ENCODE assay signal across 17 cellular contexts in the genomic region with DNA sequence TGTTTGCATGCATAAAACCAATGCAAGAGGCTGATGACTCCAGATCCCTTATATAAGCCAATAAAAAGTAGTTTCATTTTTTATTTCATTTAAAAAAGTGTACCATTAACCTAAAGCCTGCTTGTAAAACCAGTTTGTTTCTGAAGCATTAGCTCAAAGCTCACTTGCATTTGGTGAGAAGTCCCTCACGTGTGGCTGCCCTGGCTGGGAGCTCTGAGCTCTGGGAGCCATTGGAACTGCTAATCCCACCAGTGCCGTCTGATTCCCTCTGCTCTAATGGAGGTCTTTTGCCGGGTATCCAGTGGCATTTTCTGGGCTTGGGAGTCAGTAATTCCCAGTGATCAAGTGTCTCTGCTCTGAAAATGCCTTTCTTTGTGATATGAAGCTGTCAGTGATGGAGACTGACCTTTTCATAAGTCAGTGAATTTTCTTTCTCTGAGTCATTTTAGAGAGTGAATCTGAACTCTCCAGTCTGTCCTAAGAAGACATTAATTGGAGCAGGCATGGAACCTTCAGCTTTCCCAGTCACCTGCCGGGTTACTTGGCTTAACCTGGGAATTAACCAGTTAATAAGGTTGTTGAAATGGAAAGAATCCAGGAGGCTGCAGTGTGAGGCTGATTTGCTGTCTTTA. TPM values are rescaled to one million over a fixed set of nuclear protein-coding genes. Genes with fewer than 3 reads are reported as not detected.
DNase-seq lines count a peak whose midpoint lies in the region; ATAC-seq and TF ChIP-seq lines count a peak whose summit lies in the region.
"Had no signal": no experiment of that assay in that cellular context is flagged by ENCODE, and none has a peak within 500 bp of the region (broad histone marks: within the 10 kb centered on the region; RNA-seq: fewer than 3 reads in every experiment).

No MANE protein-coding gene starts in this region.

- H3K9ac ChIP-seq in GM23248, result no peak overlapping the region

- in situ Hi-C loops in GM23248 (cut with MboI), result no loop called here

- H3K27me3 ChIP-seq in GM23248 (replicated peaks; ENCODE audit: insufficient read depth), result no peaks in the 10 kb centered on the region
- H3K27me3 ChIP-seq in foreskin keratinocyte, result no peaks in the 10 kb centered on the region

- H3K27ac ChIP-seq in GM23248 (no peak overlapping the region), foreskin keratinocyte (no peak overlapping the region)
- H3K27ac ChIP-seq: thoracic aorta had no signal

- intact Hi-C loops in posterior vena cava (cut with DNase I) (no loop called here), Right ventricle myocardium inferior (cut with DNase I) (no loop called here)

- H3K9me3 ChIP-seq in GM23248 (ENCODE audit: low read depth), result no peaks in the 10 kb centered on the region
- H3K9me3 ChIP-seq: thoracic aorta had no signal

- H2AFZ ChIP-seq in GM23248, result no peak overlapping the region

- H3K79me2 ChIP-seq in GM23248 (ENCODE audit: insufficient read depth), result no peaks in the 10 kb centered on the region

- H3K4me3 ChIP-seq in GM23248, result no peak overlapping the region
- H3K4me3 ChIP-seq: thoracic aorta had no signal

- DNase-seq in GM23248 (peak; percentile 44), foreskin keratinocyte (peak in 1 of 2 donors; percentile 18), posterior vena cava (ENCODE audit: low spot score) (peak; percentile 38), NCI-H524 treated with DMSO at 0.1 percent for 48 hours (lab: John Stamatoyannopoulos, UW) (no peak), Right ventricle myocardium inferior (ENCODE audit: missing footprints) (no peak), T-helper 2 cell (no peak)
- DNase-seq: activated CD4-positive, alpha-beta memory T cell treated with anti-CD3 and anti-CD28 coated beads, Interleukin-2, amount 10 ng/mL, durations not matched to agents 7 days and 5 days; activated naive CD8-positive, alpha-beta T cell treated with anti-CD3 and anti-CD28 coated beads, Interleukin-2, amount 50 U/mL, for 24 hours; islet precursor cell; NCI-H1694; nucleus accumbens; stimulated activated CD4-positive, alpha-beta T cell treated with anti-CD3 and anti-CD28 coated beads, Interleukin-4, amount 100 ng/mL, for 4 hours had no signal

- 0 out of 2 replicates have a peak, but pooled peaks cover 5% of the 10 kb centered on the region for H3F3A ChIP-seq in GM23248 (ENCODE audit: insufficient read depth)

- H3K4me1 ChIP-seq in GM23248 (ENCODE audit: insufficient read depth) (peaks cover 7% of the 10 kb centered on the region), foreskin keratinocyte (no peaks in the 10 kb centered on the region)

- no peaks in the 10 kb centered on the region for H4K20me1 ChIP-seq in GM23248 (ENCODE audit: insufficient read depth)

- no peaks in the 10 kb centered on the region for H3K36me3 ChIP-seq in GM23248 (ENCODE audit: low read depth)
- H3K36me3 ChIP-seq: thoracic aorta had no signal

- WGBS in GM23248 (ENCODE audit: low coverage in 1 of 2, low lambda C conversion rate in 2 of 2, missing lambda C conversion rate in 2 of 2), 2 experiments, result 47 to 48% methylated on average over 4 of the region's 4 CpGs

- no peak overlapping the region for H3K4me2 ChIP-seq in GM23248 (ENCODE audit: unreplicated experiment)

- peak; percentile 50 for ATAC-seq in SK-N-SH treated with all-trans-retinoic acid at 6 μM for 48 hours
- peak; percentile 14 for ATAC-seq in foreskin keratinocyte
- ATAC-seq in GM18873 (IDR thresholded peaks at IDR 0.05; ENCODE audit: low FRiP score, unreplicated experiment), result no peak
- ATAC-seq in Right ventricle myocardium inferior, result no peak
- ATAC-seq: activated naive CD8-positive, alpha-beta T cell treated with anti-CD3 and anti-CD28 coated beads, Interleukin-2, amount 50 U/mL, for 24 hours; HCT116 had no signal

- H3K9me2 ChIP-seq in GM23248 (ENCODE audit: insufficient read depth), result no peaks in the 10 kb centered on the region

- TF ChIP-seq CTCF in foreskin keratinocyte (conservative IDR thresholded peaks at IDR 0.05), result no peak

TF ChIP-seq in SK-N-SH treated with all-trans-retinoic acid at 6 μM for 48 hours, 23 proteins besides CTCF, POLR2A, EP300 and RAD21:
- TF ChIP-seq ZNF70 (CRISPR knock-in tag; IDR thresholded peaks at IDR 0.05) (no peak), TOX (CRISPR knock-in tag; IDR thresholded peaks at IDR 0.05; ENCODE audit: borderline replicate concordance) (no peak), OSR1 (CRISPR knock-in tag; IDR thresholded peaks at IDR 0.05) (no peak), ESRRG (CRISPR knock-in tag; IDR thresholded peaks at IDR 0.05) (no peak), ZC3H10 (CRISPR knock-in tag; IDR thresholded peaks at IDR 0.05) (no peak), ZFP30 (CRISPR knock-in tag; IDR thresholded peaks at IDR 0.05) (no peak), ISL1 (CRISPR knock-in tag; IDR thresholded peaks at IDR 0.05) (no peak), ZNF565 (CRISPR knock-in tag; conservative IDR thresholded peaks at IDR 0.05; ENCODE audit: low read depth) (no peak), ARNTL (CRISPR knock-in tag; IDR thresholded peaks at IDR 0.05; ENCODE audit: borderline replicate concordance, low read depth) (no peak), SNAI2 (CRISPR knock-in tag; IDR thresholded peaks at IDR 0.05) (no peak), CSDC2 (CRISPR knock-in tag; IDR thresholded peaks at IDR 0.05) (no peak), TCF4 (CRISPR knock-in tag; IDR thresholded peaks at IDR 0.05; ENCODE audit: borderline replicate concordance) (no peak)
- TF ChIP-seq, protein P1, sequence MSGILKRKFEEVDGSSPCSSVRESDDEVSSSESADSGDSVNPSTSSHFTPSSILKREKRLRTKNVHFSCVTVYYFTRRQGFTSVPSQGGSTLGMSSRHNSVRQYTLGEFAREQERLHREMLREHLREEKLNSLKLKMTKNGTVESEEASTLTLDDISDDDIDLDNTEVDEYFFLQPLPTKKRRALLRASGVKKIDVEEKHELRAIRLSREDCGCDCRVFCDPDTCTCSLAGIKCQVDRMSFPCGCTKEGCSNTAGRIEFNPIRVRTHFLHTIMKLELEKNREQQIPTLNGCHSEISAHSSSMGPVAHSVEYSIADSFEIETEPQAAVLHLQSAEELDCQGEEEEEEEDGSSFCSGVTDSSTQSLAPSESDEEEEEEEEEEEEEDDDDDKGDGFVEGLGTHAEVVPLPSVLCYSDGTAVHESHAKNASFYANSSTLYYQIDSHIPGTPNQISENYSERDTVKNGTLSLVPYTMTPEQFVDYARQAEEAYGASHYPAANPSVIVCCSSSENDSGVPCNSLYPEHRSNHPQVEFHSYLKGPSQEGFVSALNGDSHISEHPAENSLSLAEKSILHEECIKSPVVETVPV (CRISPR knock-in tag; IDR thresholded peaks at IDR 0.05), result no peak
- TF ChIP-seq, protein P2, sequence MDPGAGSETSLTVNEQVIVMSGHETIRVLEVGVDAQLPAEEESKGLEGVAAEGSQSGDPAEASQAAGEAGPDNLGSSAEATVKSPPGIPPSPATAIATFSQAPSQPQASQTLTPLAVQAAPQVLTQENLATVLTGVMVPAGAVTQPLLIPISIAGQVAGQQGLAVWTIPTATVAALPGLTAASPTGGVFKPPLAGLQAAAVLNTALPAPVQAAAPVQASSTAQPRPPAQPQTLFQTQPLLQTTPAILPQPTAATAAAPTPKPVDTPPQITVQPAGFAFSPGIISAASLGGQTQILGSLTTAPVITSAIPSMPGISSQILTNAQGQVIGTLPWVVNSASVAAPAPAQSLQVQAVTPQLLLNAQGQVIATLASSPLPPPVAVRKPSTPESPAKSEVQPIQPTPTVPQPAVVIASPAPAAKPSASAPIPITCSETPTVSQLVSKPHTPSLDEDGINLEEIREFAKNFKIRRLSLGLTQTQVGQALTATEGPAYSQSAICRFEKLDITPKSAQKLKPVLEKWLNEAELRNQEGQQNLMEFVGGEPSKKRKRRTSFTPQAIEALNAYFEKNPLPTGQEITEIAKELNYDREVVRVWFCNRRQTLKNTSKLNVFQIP (CRISPR knock-in tag; IDR thresholded peaks at IDR 0.05; ENCODE audit: borderline replicate concordance, low read depth), result no peak
- TF ChIP-seq, protein P3, sequence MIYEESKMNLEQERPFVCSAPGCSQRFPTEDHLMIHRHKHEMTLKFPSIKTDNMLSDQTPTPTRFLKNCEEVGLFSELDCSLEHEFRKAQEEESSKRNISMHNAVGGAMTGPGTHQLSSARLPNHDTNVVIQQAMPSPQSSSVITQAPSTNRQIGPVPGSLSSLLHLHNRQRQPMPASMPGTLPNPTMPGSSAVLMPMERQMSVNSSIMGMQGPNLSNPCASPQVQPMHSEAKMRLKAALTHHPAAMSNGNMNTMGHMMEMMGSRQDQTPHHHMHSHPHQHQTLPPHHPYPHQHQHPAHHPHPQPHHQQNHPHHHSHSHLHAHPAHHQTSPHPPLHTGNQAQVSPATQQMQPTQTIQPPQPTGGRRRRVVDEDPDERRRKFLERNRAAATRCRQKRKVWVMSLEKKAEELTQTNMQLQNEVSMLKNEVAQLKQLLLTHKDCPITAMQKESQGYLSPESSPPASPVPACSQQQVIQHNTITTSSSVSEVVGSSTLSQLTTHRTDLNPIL (CRISPR knock-in tag; IDR thresholded peaks at IDR 0.05; ENCODE audit: low read depth), result no peak

RNA-seq across cellular contexts. Expression of a gene that starts 36.9 kb away (rescaled TPM):
- 63.8 and 64.1 TPM in 2 replicates for total RNA-seq in GM23248 (2014; rRNA removed; shearing (Covaris generic))
- polyA plus RNA-seq in GM23248 (2016; fragmentation: Nextera tagmentation; extraction: Ambion mirVana) (13.5 and 13.8 TPM in 2 replicates), foreskin keratinocyte (20.6 and 22.9 TPM in 2 replicates)
- total RNA-seq in foreskin keratinocyte (17.5 and 18.2 TPM in 2 replicates), posterior vena cava (10 to 100 TPM; 56.6 to 74.3 TPM), Right ventricle myocardium inferior (26.1 TPM)
- total RNA-seq: HT-29 had no signal

Comparison
In these comparisons a context has a peak if more than half of its experiments do, and no peak if none do; other contexts are left out.
1. DNase-seq: peak in GM23248 (single experiment) and posterior vena cava (single experiment); none in NCI-H524 treated with DMSO at 0.1 percent for 48 hours (single experiment), Right ventricle myocardium inferior (single experiment) and T-helper 2 cell (0 of 5).
2. ATAC-seq: peak in SK-N-SH treated with all-trans-retinoic acid at 6 μM for 48 hours (single experiment) and foreskin keratinocyte (single experiment); none in GM18873 (single experiment) and Right ventricle myocardium inferior (single experiment).